In the genomic region with DNA sequence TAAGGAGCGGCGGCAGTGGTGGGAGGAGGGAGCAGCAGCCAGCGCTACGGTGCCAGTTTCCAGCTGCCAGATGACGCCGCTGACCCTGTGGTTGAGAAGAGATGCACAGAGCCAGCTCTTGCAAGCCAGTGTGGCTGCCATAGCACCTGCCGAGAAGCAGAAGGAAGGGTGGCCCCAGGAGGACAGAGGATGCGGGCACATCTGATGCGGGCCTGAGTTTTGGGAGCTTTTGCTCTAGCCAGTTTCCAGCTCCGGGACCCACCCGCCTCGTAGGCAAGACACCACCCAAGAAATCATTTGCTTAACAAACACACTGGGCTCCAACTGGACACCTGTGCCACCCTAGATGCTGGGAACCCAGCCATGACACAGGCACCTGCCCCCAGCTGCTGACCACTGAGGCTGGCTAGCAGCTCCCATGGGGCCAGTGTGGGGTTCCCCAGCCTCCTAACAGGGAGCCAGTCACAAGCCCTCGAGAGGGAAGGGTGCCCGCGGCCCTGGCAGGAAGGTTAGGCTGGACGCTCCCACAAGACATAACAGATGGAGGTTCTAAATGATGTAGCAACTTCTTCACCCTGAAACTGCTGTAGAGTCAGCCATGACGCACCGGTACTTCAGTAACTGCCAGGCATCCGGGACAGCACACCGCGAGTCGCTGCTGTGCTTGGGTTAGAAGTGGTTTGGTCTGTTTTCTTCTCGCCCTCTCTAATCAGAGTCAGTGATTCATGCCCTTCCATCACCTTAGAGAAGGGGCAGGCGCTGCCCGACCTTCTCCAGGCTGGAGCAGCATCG, we compare ENCODE assay signal across 9 cellular contexts. TPM values are rescaled to one million over a fixed set of nuclear protein-coding genes. Genes with fewer than 3 reads are reported as not detected.
DNase-seq lines count a peak whose midpoint lies in the region; ATAC-seq, FAIRE-seq and TF ChIP-seq lines count a peak whose summit lies in the region.
"Had no signal": no experiment of that assay in that cellular context is flagged by ENCODE, and none has a peak within 500 bp of the region (broad histone marks: within the 10 kb centered on the region; RNA-seq: fewer than 3 reads in every experiment).

No MANE protein-coding gene starts in this region.

- no peak for FAIRE-seq in HepG2 (lab: Jason Lieb, UNC)

- H3K79me2 ChIP-seq in HepG2 (ENCODE audit: insufficient read depth, low read length): no peaks in the 10 kb centered on the region

- H2AFZ ChIP-seq in HepG2 (ENCODE audit: low read length): no peak overlapping the region

- in situ Hi-C loops in HepG2 (cut with HindIII; ENCODE audit: extremely low pct_ligation_motif_present, low pct_unique_long_range_greater_than_20kb): no loop called here

- no peak for TF ChIP-seq POLR2A in HepG2 (IDR thresholded peaks at IDR 0.05; ENCODE audit: insufficient read depth in 1 of 2, low read depth in 2 of 2, low read length in 2 of 2)

- DNase-seq in DMS53 treated with DMSO at 0.1 percent for 48 hours (lab: John Stamatoyannopoulos, UW; ENCODE audit: unreplicated experiment): peak; percentile 69
- peak; percentile 96 for DNase-seq in RKO (ENCODE audit: low spot score)
- peak; percentile 18 for DNase-seq in kidney epithelial cell (ENCODE audit: low read depth)
- no peak for DNase-seq in ecto neural progenitor cell (ENCODE audit: low spot score)
- DNase-seq in AML-193 (lab: John Stamatoyannopoulos, UW): no peak
- no peak for DNase-seq in HepG2 (ENCODE audit: low spot score)
- DNase-seq in cerebellar nuclear complex (lab: John Stamatoyannopoulos, UW): no peak

- 87% methylated on average over 16 of the region's 26 CpGs for WGBS in HepG2 (ENCODE audit: low lambda C conversion rate)

- no peaks in the 10 kb centered on the region for H3K4me1 ChIP-seq in HepG2 (ENCODE audit: insufficient read depth, low read length)
- H3K4me1 ChIP-seq: ascending aorta had no signal

- no peaks in the 10 kb centered on the region for H3K9me3 ChIP-seq in HepG2 (ENCODE audit: low read length)
- H3K9me3 ChIP-seq: ascending aorta had no signal

- no peak overlapping the region for H3K9ac ChIP-seq in HepG2 (ENCODE audit: insufficient read depth, low read depth, low read length)

- no peak overlapping the region for H3K4me2 ChIP-seq in HepG2 (ENCODE audit: low read depth, low read length)

- CTCF ChIA-PET in HepG2 (lab: Yijun Ruan, JAX; ENCODE audit: low intra/inter-chr PET ratio, low total read pairs): no interaction called here

- BruUV-seq in HepG2 (replicated peaks; lab: Mats Ljungman, UMichigan): no TSS peak

- no peak for TF ChIP-seq RAD21 in HepG2 (CRISPR knock-in tag; IDR thresholded peaks at IDR 0.05)

- intact Hi-C loops in HepG2 (cut with micrococcal nuclease; ENCODE audit: unreplicated experiment): no loop called here

- H3K36me3 ChIP-seq in kidney epithelial cell (ENCODE audit: control insufficient read depth, insufficient read depth, low read length) (no peaks in the 10 kb centered on the region), HepG2 (replicated peaks in 1 of 2; ENCODE audit: control insufficient read depth in 1 of 2, insufficient read depth in 2 of 2, low read length in 2 of 2) (no peaks in the 10 kb centered on the region)

- ATAC-seq in GM21786 (IDR thresholded peaks at IDR 0.05; ENCODE audit: unreplicated experiment) (peak; percentile 66), HepG2 (no peak)

- H4K20me1 ChIP-seq in HepG2 (ENCODE audit: insufficient read depth, low read length): no peaks in the 10 kb centered on the region

- TF ChIP-seq CTCF in kidney epithelial cell (IDR thresholded peaks at IDR 0.05; ENCODE audit: insufficient read depth, low read length, poor library complexity, severe bottlenecking) (no peak), HepG2 (CRISPR knock-in tag; IDR thresholded peaks at IDR 0.05) (no peak)

- POLR2A ChIA-PET in HepG2 (lab: Yijun Ruan, JAX): no interaction called here

- H3K4me3 ChIP-seq in kidney epithelial cell (ENCODE audit: low read depth, low read length): no peak overlapping the region
- no peak overlapping the region for H3K4me3 ChIP-seq in HepG2 (replicated peaks in 1 of 3; ENCODE audit: insufficient read depth in 1 of 3, low read depth in 2 of 3, low read length in 3 of 3)
- H3K4me3 ChIP-seq: ascending aorta had no signal

- no peak overlapping the region for H3K27ac ChIP-seq in HepG2 (ENCODE audit: extremely low read length, insufficient read depth, low read length)
- H3K27ac ChIP-seq: ascending aorta had no signal

- H3K27me3 ChIP-seq in kidney epithelial cell (ENCODE audit: control insufficient read depth, insufficient read depth, low read length): peaks cover 4% of the 10 kb centered on the region
- peaks cover 0 to 8% of the 10 kb centered on the region in 2 experiments; a peak in 3 of 5 replicates for H3K27me3 ChIP-seq in HepG2 (ENCODE audit: control insufficient read depth in 1 of 2, insufficient read depth in 2 of 2, low read length in 2 of 2)
- H3K27me3 ChIP-seq: ascending aorta had no signal

- TF ChIP-seq EP300 in HepG2 (IDR thresholded peaks at IDR 0.05; ENCODE audit: low read depth in 2 of 2, low read length in 2 of 2) (no peak), HepG2 (CRISPR knock-in tag; IDR thresholded peaks at IDR 0.05; ENCODE audit: borderline replicate concordance) (no peak)

RNA-seq across cellular contexts. Expression of a gene that starts 8.9 kb away (rescaled TPM):
- 0.50 TPM in 1 of 2 replicates, not detected in the other for total RNA-seq in kidney epithelial cell
- total RNA-seq in HepG2 (2016; rRNA removed; fragmentation: Illumina TruSeq; extraction: Trizol): 0.10 and 0.22 TPM in 2 replicates
- 0.09 and 0.20 TPM in 2 replicates for total RNA-seq in HepG2 (2016; cell fraction: cytosol; rRNA removed; fragmentation: Illumina TruSeq; extraction: Trizol; ENCODE audit: low read depth)
- total RNA-seq in HepG2 (2016; cell fraction: insoluble cytoplasmic fraction; rRNA removed; fragmentation: Illumina TruSeq; extraction: Trizol): 0.19 TPM in 1 of 2 replicates, not detected in the other
- total RNA-seq in HepG2 (2016; cell fraction: membrane; rRNA removed; fragmentation: Illumina TruSeq; extraction: Trizol): 0.25 TPM in 1 of 2 replicates, not detected in the other
- 0.59 TPM in 1 of 2 replicates, not detected in the other for total RNA-seq in HepG2 (2016; cell fraction: nucleus; rRNA removed; fragmentation: Illumina TruSeq; extraction: Trizol)
- 0.39 and 0.40 TPM in 2 replicates for polyA plus RNA-seq in HepG2 (2011; rRNA removed)
- 0.05 and 0.34 TPM in 2 replicates for polyA plus RNA-seq in HepG2 (2011; cell fraction: cytosol; rRNA removed)
- polyA plus RNA-seq in HepG2 (2011; cell fraction: nucleus; rRNA removed): 2.2 and 3.5 TPM in 2 replicates
- 0.40 and 0.65 TPM in 2 replicates for polyA plus RNA-seq in HepG2 (2012)
- 0.10 and 0.12 TPM in 2 replicates for polyA plus RNA-seq in HepG2 (2016; cell fraction: cytosol; fragmentation: Illumina TruSeq; extraction: Trizol; ENCODE audit: low read depth)
- 0.16 TPM in 1 of 2 replicates, not detected in the other for polyA plus RNA-seq in HepG2 (2016; cell fraction: insoluble cytoplasmic fraction; fragmentation: Illumina TruSeq; extraction: Trizol; ENCODE audit: low read depth)
- polyA plus RNA-seq in HepG2 (2016; cell fraction: membrane; fragmentation: Illumina TruSeq; extraction: Trizol; ENCODE audit: low read depth): 0.07 and 0.08 TPM in 2 replicates
- polyA plus RNA-seq in HepG2 (2016; cell fraction: nucleus; fragmentation: Illumina TruSeq; extraction: Trizol; ENCODE audit: insufficient read depth, low read depth): 0.36 and 0.65 TPM in 2 replicates
- polyA minus RNA-seq in HepG2 (2011; rRNA and poly(A)+ RNA removed; ENCODE audit: low replicate concordance): 0.14 and 1.0 TPM in 2 replicates
- not detected in 2 replicates for polyA minus RNA-seq in HepG2 (2011; cell fraction: cytosol; rRNA and poly(A)+ RNA removed)
- polyA minus RNA-seq in HepG2 (2011; cell fraction: nucleus; rRNA and poly(A)+ RNA removed): 1.9 and 2.0 TPM in 2 replicates
- total RNA-seq: ascending aorta had no signal

RNA-seq across cellular contexts. Expression of a gene that starts 34.9 kb away (rescaled TPM):
- total RNA-seq in kidney epithelial cell (28.7 and 29.2 TPM in 2 replicates), HepG2 (2016; rRNA removed; fragmentation: Illumina TruSeq; extraction: Trizol) (18.2 and 21.0 TPM in 2 replicates)
- total RNA-seq in HepG2 (2016; cell fraction: cytosol; rRNA removed; fragmentation: Illumina TruSeq; extraction: Trizol; ENCODE audit: low read depth): 9.3 and 11.0 TPM in 2 replicates
- 16.0 and 24.7 TPM in 2 replicates for total RNA-seq in HepG2 (2016; cell fraction: insoluble cytoplasmic fraction; rRNA removed; fragmentation: Illumina TruSeq; extraction: Trizol)
- total RNA-seq in HepG2 (2016; cell fraction: membrane; rRNA removed; fragmentation: Illumina TruSeq; extraction: Trizol): 16.1 and 18.9 TPM in 2 replicates
- 21.7 and 25.1 TPM in 2 replicates for total RNA-seq in HepG2 (2016; cell fraction: nucleus; rRNA removed; fragmentation: Illumina TruSeq; extraction: Trizol)
- 27.7 and 35.5 TPM in 2 replicates for polyA plus RNA-seq in HepG2 (2011; rRNA removed)
- polyA plus RNA-seq in HepG2 (2011; cell fraction: cytosol; rRNA removed): 11.1 and 23.9 TPM in 2 replicates
- polyA plus RNA-seq in HepG2 (2011; cell fraction: nucleus; rRNA removed): 115 and 118 TPM in 2 replicates
- polyA plus RNA-seq in HepG2 (2012): 37.4 and 43.4 TPM in 2 replicates
- polyA plus RNA-seq in HepG2 (2016; cell fraction: cytosol; fragmentation: Illumina TruSeq; extraction: Trizol; ENCODE audit: low read depth): 2.0 and 3.4 TPM in 2 replicates
- polyA plus RNA-seq in HepG2 (2016; cell fraction: insoluble cytoplasmic fraction; fragmentation: Illumina TruSeq; extraction: Trizol; ENCODE audit: low read depth): 17.8 and 20.5 TPM in 2 replicates
- 5.5 and 5.6 TPM in 2 replicates for polyA plus RNA-seq in HepG2 (2016; cell fraction: membrane; fragmentation: Illumina TruSeq; extraction: Trizol; ENCODE audit: low read depth)
- polyA plus RNA-seq in HepG2 (2016; cell fraction: nucleus; fragmentation: Illumina TruSeq; extraction: Trizol; ENCODE audit: insufficient read depth, low read depth): 51.0 and 56.7 TPM in 2 replicates
- polyA minus RNA-seq in HepG2 (2011; rRNA and poly(A)+ RNA removed; ENCODE audit: low replicate concordance): 4.5 and 52.2 TPM in 2 replicates
- 14.2 and 24.5 TPM in 2 replicates for polyA minus RNA-seq in HepG2 (2011; cell fraction: cytosol; rRNA and poly(A)+ RNA removed)
- polyA minus RNA-seq in HepG2 (2011; cell fraction: nucleus; rRNA and poly(A)+ RNA removed): 45.0 and 59.1 TPM in 2 replicates

Comparison
In these comparisons a context has a peak if more than half of its experiments do, and no peak if none do; other contexts are left out.
1. DNase-seq: peak in DMS53 treated with DMSO at 0.1 percent for 48 hours (single experiment), RKO (single experiment) and kidney epithelial cell (single experiment); none in ecto neural progenitor cell (single experiment), AML-193 (0 of 2), HepG2 (single experiment) and cerebellar nuclear complex (0 of 2).